In the genomic region with DNA sequence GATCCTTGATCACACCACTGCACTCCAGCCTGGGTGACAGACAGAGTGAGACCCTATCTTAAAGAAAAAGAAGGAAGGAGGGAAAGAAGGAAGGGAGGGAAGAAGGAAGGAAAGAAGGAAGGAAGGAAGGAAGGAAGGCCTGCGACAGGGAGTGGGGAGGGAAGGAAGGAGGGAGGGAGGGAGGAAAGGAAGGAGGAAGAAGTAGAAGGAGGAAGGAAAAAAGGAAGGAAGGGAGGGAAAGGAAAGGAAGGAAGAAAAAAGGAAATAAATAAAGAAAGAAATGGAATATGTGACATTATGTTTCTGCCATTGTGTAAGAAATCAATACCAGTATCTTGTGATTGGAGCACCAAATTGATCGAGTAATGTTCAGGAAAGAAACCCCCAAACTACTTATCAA, we compare ENCODE assay signal across 17 cellular contexts.
"Had no signal": no experiment of that assay in that cellular context is flagged by ENCODE, and none has a peak within 500 bp of the region (broad histone marks: within the 10 kb centered on the region; RNA-seq: fewer than 3 reads in every experiment).

No MANE protein-coding gene starts in this region.

- H3K4me3 Mint-ChIP-seq: activated CD4-positive, alpha-beta T cell treated with anti-CD3 and anti-CD28 coated beads, Interleukin-2, amount 10 ng/mL, durations not matched to agents 7 days and 5 days; activated naive CD8-positive, alpha-beta T cell; brain; stimulated activated naive CD8-positive, alpha-beta T cell treated with anti-CD3 and anti-CD28 coated beads, Interleukin-15, amount 100 ng/mL, for 72 hours had no signal

- H3K9me3 ChIP-seq: esophagus squamous epithelium, sigmoid colon, spleen, thyroid gland, vagina had no signal

- ATAC-seq: stimulated activated naive CD8-positive, alpha-beta T cell treated with anti-CD3 and anti-CD28 coated beads, Interleukin-15, amount 100 ng/mL, for 72 hours had no signal

- DNase-seq: activated CD4-positive, alpha-beta T cell treated with anti-CD3 and anti-CD28 coated beads, Interleukin-2, amount 10 ng/mL, durations not matched to agents 7 days and 5 days; activated CD4-positive, CD25-positive, alpha-beta regulatory T cell; activated effector memory CD4-positive, alpha-beta T cell treated with anti-CD3 and anti-CD28 coated beads, Interleukin-2, amount 50 U/mL, for 16 hours; activated T-cell treated with anti-CD3 and anti-CD28 coated beads, Interleukin-2, amount 50 U/mL, for 1 hour; amniotic stem cell; central memory CD4-positive, alpha-beta T cell; esophagus squamous epithelium; glutamatergic neuron; kidney glomerular epithelial cell; sigmoid colon; spleen; stimulated activated naive CD8-positive, alpha-beta T cell treated with anti-CD3 and anti-CD28 coated beads, Interleukin-15, amount 100 ng/mL, for 72 hours; thyroid gland had no signal

- H3K27ac ChIP-seq: thyroid gland, vagina had no signal

- H3K4me3 ChIP-seq: coronary artery, esophagus squamous epithelium, sigmoid colon, spleen, thyroid gland, vagina had no signal

- H3K27me3 Mint-ChIP-seq: activated CD4-positive, alpha-beta T cell treated with anti-CD3 and anti-CD28 coated beads, Interleukin-2, amount 10 ng/mL, durations not matched to agents 7 days and 5 days; activated naive CD8-positive, alpha-beta T cell; stimulated activated naive CD8-positive, alpha-beta T cell treated with anti-CD3 and anti-CD28 coated beads, Interleukin-15, amount 100 ng/mL, for 72 hours had no signal

- H3K36me3 ChIP-seq: esophagus squamous epithelium, sigmoid colon, spleen, thyroid gland, vagina had no signal

- H3K27me3 ChIP-seq: esophagus squamous epithelium, sigmoid colon, spleen, thyroid gland, vagina had no signal

- H3K9me3 Mint-ChIP-seq: activated CD4-positive, alpha-beta T cell treated with anti-CD3 and anti-CD28 coated beads, Interleukin-2, amount 10 ng/mL, durations not matched to agents 7 days and 5 days; brain; stimulated activated naive CD8-positive, alpha-beta T cell treated with anti-CD3 and anti-CD28 coated beads, Interleukin-15, amount 100 ng/mL, for 72 hours had no signal

- H3K27ac Mint-ChIP-seq: activated CD4-positive, alpha-beta T cell treated with anti-CD3 and anti-CD28 coated beads, Interleukin-2, amount 10 ng/mL, durations not matched to agents 7 days and 5 days; activated naive CD8-positive, alpha-beta T cell; stimulated activated naive CD8-positive, alpha-beta T cell treated with anti-CD3 and anti-CD28 coated beads, Interleukin-15, amount 100 ng/mL, for 72 hours had no signal

- H3K36me3 Mint-ChIP-seq: brain had no signal
